7 cellular contexts compared by ENCODE assay signal in the genomic region with DNA sequence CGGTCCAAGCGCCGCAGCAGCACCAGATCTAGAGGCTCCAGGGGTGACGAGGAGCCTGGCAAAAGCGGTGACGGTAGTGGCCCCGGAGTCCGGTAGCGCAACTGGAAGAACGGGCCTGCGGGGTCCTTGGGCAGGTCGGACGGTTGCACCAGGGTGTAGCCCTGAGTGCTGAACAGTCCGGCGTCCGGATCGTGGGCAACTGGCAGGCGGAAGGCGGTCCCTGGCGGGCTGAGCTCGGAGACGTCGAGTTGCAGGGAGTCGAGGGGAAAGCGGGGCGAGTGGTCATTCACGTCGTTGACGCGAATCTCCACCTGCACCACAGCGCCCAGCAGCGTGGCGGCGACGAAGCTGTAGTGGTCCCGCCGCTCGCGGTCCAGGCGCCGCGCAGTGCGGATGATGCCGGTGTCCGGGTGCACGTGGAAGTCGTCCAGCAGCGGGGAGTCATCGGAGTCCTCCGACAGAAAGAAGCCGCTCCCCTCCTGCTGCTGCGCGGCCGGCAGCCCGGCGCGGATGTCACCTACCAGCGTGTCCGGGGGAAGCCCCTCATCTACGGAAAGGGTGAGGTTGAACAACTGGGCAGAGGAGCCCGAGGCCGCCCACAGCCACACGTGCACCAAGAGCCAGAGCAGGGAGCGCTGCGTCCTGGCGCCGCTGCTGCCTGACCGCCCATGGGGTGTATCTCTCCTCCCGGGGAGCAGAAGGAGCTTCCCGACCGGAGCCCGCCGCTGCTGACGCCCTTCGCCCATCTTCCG.
A peak's percentile ranks its signal among the peaks of the same experiment; 100 is the strongest.
DNase-seq lines count a peak whose midpoint lies in the region; ATAC-seq and TF ChIP-seq lines count a peak whose summit lies in the region.

No MANE protein-coding gene starts in this region.

- H3K27me3 ChIP-seq in rectal smooth muscle tissue (ENCODE audit: control insufficient read depth, insufficient read depth, low read length): no peaks in the 10 kb centered on the region

- no peak overlapping the region for H3K27ac Mint-ChIP-seq in T-helper 1 cell treated with Interleukin-12 subunit alpha and Interleukin-12 subunit beta and Interleukin-4 antibody, amounts not matched to agents 30 μg/mL and 1 μg/mL, for 36 hours

- peak; percentile 13 for DNase-seq in germinal center (ENCODE audit: low spot score)
- no peak for DNase-seq in epidermal melanocyte (ENCODE audit: insufficient read length, low spot score)
- DNase-seq in UCSD-AML1 (lab: John Stamatoyannopoulos, UW; ENCODE audit: unreplicated experiment): no peak

- peak; percentile 55 for ATAC-seq in GM18861 (IDR thresholded peaks at IDR 0.05; ENCODE audit: unreplicated experiment)

- peaks cover 61% of the 10 kb centered on the region for H3K27me3 Mint-ChIP-seq in T-helper 1 cell treated with Interleukin-12 subunit alpha and Interleukin-12 subunit beta and Interleukin-4 antibody, amounts not matched to agents 30 μg/mL and 1 μg/mL, for 36 hours (ENCODE audit: low read depth)

- TF ChIP-seq CTCF in HEK293 (tag by site-specific recombination; IDR thresholded peaks at IDR 0.05): no peak

- H3K4me1 ChIP-seq in HEK293 (ENCODE audit: control insufficient read depth, insufficient read depth, low read length): no peaks in the 10 kb centered on the region
- H3K4me1 ChIP-seq in rectal smooth muscle tissue (ENCODE audit: control insufficient read depth, insufficient read depth, low read length): no peaks in the 10 kb centered on the region

- H3K36me3 ChIP-seq in HEK293 (ENCODE audit: control insufficient read depth in 2 of 2, insufficient read depth in 1 of 2, low read length in 2 of 2) (no peaks in the 10 kb centered on the region), rectal smooth muscle tissue (ENCODE audit: control insufficient read depth, insufficient read depth, low read length) (no peaks in the 10 kb centered on the region)

- peaks cover 5% of the 10 kb centered on the region for H3K4me1 Mint-ChIP-seq in T-helper 1 cell treated with Interleukin-12 subunit alpha and Interleukin-12 subunit beta and Interleukin-4 antibody, amounts not matched to agents 30 μg/mL and 1 μg/mL, for 36 hours (ENCODE audit: low read depth)

- peak overlapping the region; percentile 50 for H3K4me3 ChIP-seq in HEK293 (ENCODE audit: low read depth, low read length)
- H3K4me3 ChIP-seq in rectal smooth muscle tissue (ENCODE audit: low read length): peak overlapping the region; percentile 63

- H3K4me3 Mint-ChIP-seq in T-helper 1 cell treated with Interleukin-12 subunit alpha and Interleukin-12 subunit beta and Interleukin-4 antibody, amounts not matched to agents 30 μg/mL and 1 μg/mL, for 36 hours: peak overlapping the region; percentile 51

- no peaks in the 10 kb centered on the region for H3K9me3 Mint-ChIP-seq in T-helper 1 cell treated with Interleukin-12 subunit alpha and Interleukin-12 subunit beta and Interleukin-4 antibody, amounts not matched to agents 30 μg/mL and 1 μg/mL, for 36 hours

- H3K27ac ChIP-seq in HEK293 (ENCODE audit: extremely low read depth, low read depth, low read length): no peak overlapping the region; the same call in 1 of the 2 replicates
- H3K27ac ChIP-seq in rectal smooth muscle tissue (ENCODE audit: low read depth, low read length): peak overlapping the region; percentile 72

- H3K9me3 ChIP-seq in HEK293 (ENCODE audit: control insufficient read depth, insufficient read depth, low read depth, low read length): no peaks in the 10 kb centered on the region

- no peaks in the 10 kb centered on the region for H3K36me3 Mint-ChIP-seq in T-helper 1 cell treated with Interleukin-12 subunit alpha and Interleukin-12 subunit beta and Interleukin-4 antibody, amounts not matched to agents 30 μg/mL and 1 μg/mL, for 36 hours (ENCODE audit: low read depth)

- POLR2A ChIA-PET in HEK293 (lab: Yijun Ruan, JAX): interaction anchor here (0.9 to 1.0 kb wide), 2 partner anchors 24 to 59 kb away, joined by 4 to 7 read pairs; a partner anchor contains a TSS

- H3K9ac ChIP-seq in rectal smooth muscle tissue (ENCODE audit: low read length): no peak overlapping the region

- CTCF ChIA-PET in HEK293 (lab: Yijun Ruan, JAX): interaction anchor here (0.7 to 1.3 kb wide), 4 partner anchors 13 to 74 kb away, joined by 3 read pairs; no protein-coding TSS in a partner anchor

TF ChIP-seq in HEK293, 187 proteins besides CTCF, POLR2A, EP300 and RAD21:
- TF ChIP-seq ZFHX2 (tag by site-specific recombination; conservative IDR thresholded peaks at IDR 0.05): peak; percentile 28
- TF ChIP-seq ZBTB8A (tag by site-specific recombination; IDR thresholded peaks at IDR 0.05): peak; percentile 87
- TF ChIP-seq OSR2 (tag by site-specific recombination; IDR thresholded peaks at IDR 0.05): no peak
- 0 out of 2 replicates have a peak, but pooled peaks have one; percentile 27 for TF ChIP-seq ZNF202 (tag by site-specific recombination; IDR thresholded peaks at IDR 0.05; ENCODE audit: borderline replicate concordance)
- no peak for TF ChIP-seq ZFP3 (tag by site-specific recombination; IDR thresholded peaks at IDR 0.05; ENCODE audit: low read depth)
TF ChIP-seq in HEK293: peak in this region for 3.
